ENCODE assay signal across 8 cellular contexts in genomic region chr3:9503283-9503682, GRCh38. TPM values are rescaled to one million over a fixed set of nuclear protein-coding genes. Genes with fewer than 3 reads are reported as not detected.
DNase-seq lines count a peak whose midpoint lies in the region; ATAC-seq, FAIRE-seq and TF ChIP-seq lines count a peak whose summit lies in the region.

No MANE protein-coding gene starts in this region.

- no peak for TF ChIP-seq POLR2A in HepG2 (IDR thresholded peaks at IDR 0.05; ENCODE audit: insufficient read depth in 1 of 2, low read depth in 2 of 2, low read length in 2 of 2)

- peak; percentile 82 for TF ChIP-seq CTCF in BE2C (IDR thresholded peaks at IDR 0.05; ENCODE audit: low read depth, low read length)
- TF ChIP-seq CTCF in chondrocyte (IDR thresholded peaks at IDR 0.05): peak; percentile 91
- TF ChIP-seq CTCF in HepG2 (CRISPR knock-in tag; IDR thresholded peaks at IDR 0.05): peak; percentile 88

- POLR2A ChIA-PET in HepG2 (lab: Yijun Ruan, JAX): interaction anchor here (1.3 kb wide), 1 partner anchor 290 kb away, joined by 3 read pairs; the partner anchor contains the start of gene ARPC4

- H3K9me3 ChIP-seq in BE2C (no peaks in the 10 kb centered on the region), HepG2 (ENCODE audit: low read length) (no peaks in the 10 kb centered on the region)

- H3K27me3 ChIP-seq in BE2C: no peaks in the 10 kb centered on the region
- H3K27me3 ChIP-seq in HepG2 (ENCODE audit: control insufficient read depth in 1 of 2, insufficient read depth in 2 of 2, low read length in 2 of 2): peaks cover 2 to 36% of the 10 kb centered on the region in 2 experiments; a peak in 3 of 5 replicates

- intact Hi-C loops in HepG2 (cut with micrococcal nuclease; ENCODE audit: unreplicated experiment): loop anchor here (2.0 kb wide), 1 partner anchor 224 kb away; no protein-coding TSS in a partner anchor

- peak; percentile 87 for FAIRE-seq in HepG2 (lab: Jason Lieb, UNC)

- in situ Hi-C loops in HepG2 (cut with HindIII; ENCODE audit: extremely low pct_ligation_motif_present, low pct_unique_long_range_greater_than_20kb): loop anchor here (5.0 kb wide), 1 partner anchor 224 kb away; no protein-coding TSS in a partner anchor

- H3K36me3 Mint-ChIP-seq in chondrocyte (ENCODE audit: low read depth): no peaks in the 10 kb centered on the region

- H3K4me1 ChIP-seq in BE2C (no peaks in the 10 kb centered on the region), HepG2 (ENCODE audit: insufficient read depth, low read length) (peaks cover 8% of the 10 kb centered on the region)

- H3K4me2 ChIP-seq in HepG2 (ENCODE audit: low read depth, low read length): no peak overlapping the region

- 0% methylated on average over 3 of the region's 4 CpGs for WGBS in HepG2 (ENCODE audit: low lambda C conversion rate)

- H3K27ac ChIP-seq in HepG2 (ENCODE audit: extremely low read length, insufficient read depth, low read length): no peak overlapping the region

- peaks cover 6% of the 10 kb centered on the region for H3K4me1 Mint-ChIP-seq in chondrocyte (ENCODE audit: low read depth)

- H3K4me3 ChIP-seq in BE2C (ENCODE audit: low read depth, low read length): no peak overlapping the region
- no peak overlapping the region for H3K4me3 ChIP-seq in HepG2 (replicated peaks in 1 of 3; ENCODE audit: insufficient read depth in 1 of 3, low read depth in 2 of 3, low read length in 3 of 3)

- DNase-seq in BE2C (peak; percentile 70), NCI-H2227 (lab: John Stamatoyannopoulos, UW; ENCODE audit: unreplicated experiment) (peak; percentile 78), chondrocyte (ENCODE audit: low spot score) (no peak), HepG2 (ENCODE audit: low spot score) (peak; percentile 72)
- DNase-seq in activated CD4-positive, alpha-beta T cell treated with anti-CD3 and anti-CD28 coated beads for 1 hour: peak; percentile 45
- DNase-seq in stimulated activated CD4-positive, alpha-beta T cell treated with anti-CD3 and anti-CD28 coated beads, TNF-alpha, amount 100 ng/mL, for 24 hours (ENCODE audit: low read depth in 3 of 3): peak; percentile 53 to 74 (median 55)

- H3K27me3 Mint-ChIP-seq in chondrocyte (ENCODE audit: low read depth): peaks cover 24% of the 10 kb centered on the region

- no peak for TF ChIP-seq EP300 in HepG2 (IDR thresholded peaks at IDR 0.05; ENCODE audit: low read depth in 2 of 2, low read length in 2 of 2)
- TF ChIP-seq EP300 in HepG2 (CRISPR knock-in tag; IDR thresholded peaks at IDR 0.05; ENCODE audit: borderline replicate concordance): no peak

- H2AFZ ChIP-seq in HepG2 (ENCODE audit: low read length): no peak overlapping the region

- no peak overlapping the region for H3K27ac Mint-ChIP-seq in chondrocyte (ENCODE audit: unreplicated experiment)

- H3K4me3 Mint-ChIP-seq in chondrocyte (ENCODE audit: unreplicated experiment): no peak overlapping the region

- ATAC-seq in GM21619 (IDR thresholded peaks at IDR 0.05; ENCODE audit: unreplicated experiment) (peak; percentile 46), HepG2 (peak; percentile 31), GM21529 (IDR thresholded peaks at IDR 0.05; ENCODE audit: unreplicated experiment) (no peak)

- CTCF ChIA-PET in HepG2 (lab: Yijun Ruan, JAX; ENCODE audit: low intra/inter-chr PET ratio, low total read pairs): interaction anchor here (1.4 kb wide), 1 partner anchor 223 kb away, joined by 5 read pairs; no protein-coding TSS in a partner anchor

- no peak overlapping the region for H3K9ac ChIP-seq in HepG2 (ENCODE audit: insufficient read depth, low read depth, low read length)

- no peaks in the 10 kb centered on the region for H3K36me3 ChIP-seq in BE2C
- H3K36me3 ChIP-seq in HepG2 (replicated peaks in 1 of 2; ENCODE audit: control insufficient read depth in 1 of 2, insufficient read depth in 2 of 2, low read length in 2 of 2): no peaks in the 10 kb centered on the region

- no TSS peak for BruUV-seq in HepG2 (replicated peaks; lab: Mats Ljungman, UMichigan)

- peak; percentile 74 for TF ChIP-seq RAD21 in HepG2 (CRISPR knock-in tag; IDR thresholded peaks at IDR 0.05)

- H3K9me3 Mint-ChIP-seq in chondrocyte (ENCODE audit: low read depth): no peaks in the 10 kb centered on the region

- no peaks in the 10 kb centered on the region for H4K20me1 ChIP-seq in HepG2 (ENCODE audit: insufficient read depth, low read length)

- H3K79me2 ChIP-seq in HepG2 (ENCODE audit: insufficient read depth, low read length): no peaks in the 10 kb centered on the region

TF ChIP-seq in HepG2, 621 proteins besides CTCF, POLR2A, EP300 and RAD21 (continues in another document):
- TF ChIP-seq ZNF772 (CRISPR knock-in tag; IDR thresholded peaks at IDR 0.05) (no peak), MIER2 (CRISPR knock-in tag; IDR thresholded peaks at IDR 0.05) (0 out of 2 replicates have a peak, but pooled peaks have one; percentile 45), HOXA5 (CRISPR knock-in tag; IDR thresholded peaks at IDR 0.05) (no peak), NAIF1 (CRISPR knock-in tag; IDR thresholded peaks at IDR 0.05; ENCODE audit: borderline replicate concordance) (no peak), NFRKB (IDR thresholded peaks at IDR 0.05) (no peak), STAG1 (CRISPR knock-in tag; IDR thresholded peaks at IDR 0.05) (peak; percentile 89), FOXA3 (CRISPR knock-in tag; IDR thresholded peaks at IDR 0.05) (peak; percentile 30; the same call in 1 of the 2 replicates), ZNF572 (CRISPR knock-in tag; IDR thresholded peaks at IDR 0.05) (no peak), ZBTB33 (CRISPR knock-in tag; IDR thresholded peaks at IDR 0.05) (no peak), XBP1 (CRISPR knock-in tag; IDR thresholded peaks at IDR 0.05) (no peak), GTF3A (CRISPR knock-in tag; conservative IDR thresholded peaks at IDR 0.05) (no peak), RORA (CRISPR knock-in tag; IDR thresholded peaks at IDR 0.05) (no peak), ZNF331 (CRISPR knock-in tag; IDR thresholded peaks at IDR 0.05) (no peak), ZNF496 (CRISPR knock-in tag; IDR thresholded peaks at IDR 0.05; ENCODE audit: insufficient replicate concordance) (no peak), ZNF639 (CRISPR knock-in tag; conservative IDR thresholded peaks at IDR 0.05) (no peak), PITX1 (CRISPR knock-in tag; IDR thresholded peaks at IDR 0.05) (peak; percentile 77; the same call in 1 of the 2 replicates)

RNA-seq across cellular contexts. Expression of gene LHFPL4, which starts 50.3 kb away (rescaled TPM):
- 5.0 TPM for polyA plus RNA-seq in BE2C (2012; ENCODE audit: insufficient read depth, insufficient read length, low read depth)
- not detected in 3 replicates for total RNA-seq in chondrocyte
- total RNA-seq in HepG2 (2016; rRNA removed; fragmentation: Illumina TruSeq; extraction: Trizol): 0.02 TPM in 1 of 2 replicates, not detected in the other
- not detected in 2 replicates for total RNA-seq in HepG2 (2016; cell fraction: cytosol; rRNA removed; fragmentation: Illumina TruSeq; extraction: Trizol; ENCODE audit: low read depth)
- total RNA-seq in HepG2 (2016; cell fraction: insoluble cytoplasmic fraction; rRNA removed; fragmentation: Illumina TruSeq; extraction: Trizol): 0.04 TPM in 1 of 2 replicates, not detected in the other
- total RNA-seq in HepG2 (2016; cell fraction: membrane; rRNA removed; fragmentation: Illumina TruSeq; extraction: Trizol): 0.03 TPM in 1 of 2 replicates, not detected in the other
- total RNA-seq in HepG2 (2016; cell fraction: nucleus; rRNA removed; fragmentation: Illumina TruSeq; extraction: Trizol): not detected in 2 replicates
- 0.03 and 0.05 TPM in 2 replicates for polyA plus RNA-seq in HepG2 (2011; rRNA removed)
- 0.03 TPM in 2 replicates for polyA plus RNA-seq in HepG2 (2011; cell fraction: cytosol; rRNA removed)
- 0.08 and 0.09 TPM in 2 replicates for polyA plus RNA-seq in HepG2 (2011; cell fraction: nucleus; rRNA removed)
- 0.05 TPM in 2 replicates for polyA plus RNA-seq in HepG2 (2012)
- not detected in 2 replicates for polyA plus RNA-seq in HepG2 (2016; cell fraction: cytosol; fragmentation: Illumina TruSeq; extraction: Trizol; ENCODE audit: low read depth)
- not detected in 2 replicates for polyA plus RNA-seq in HepG2 (2016; cell fraction: insoluble cytoplasmic fraction; fragmentation: Illumina TruSeq; extraction: Trizol; ENCODE audit: low read depth)
- not detected in 2 replicates for polyA plus RNA-seq in HepG2 (2016; cell fraction: membrane; fragmentation: Illumina TruSeq; extraction: Trizol; ENCODE audit: low read depth)
- not detected in 2 replicates for polyA plus RNA-seq in HepG2 (2016; cell fraction: nucleus; fragmentation: Illumina TruSeq; extraction: Trizol; ENCODE audit: insufficient read depth, low read depth)
- polyA minus RNA-seq in HepG2 (2011; rRNA and poly(A)+ RNA removed; ENCODE audit: low replicate concordance): 0.04 TPM in 1 of 2 replicates, not detected in the other
- 0.10 TPM in 1 of 2 replicates, not detected in the other for polyA minus RNA-seq in HepG2 (2011; cell fraction: cytosol; rRNA and poly(A)+ RNA removed)
- polyA minus RNA-seq in HepG2 (2011; cell fraction: nucleus; rRNA and poly(A)+ RNA removed): 0.12 TPM in 1 of 2 replicates, not detected in the other
